ENCODE assay signal across 9 cellular contexts in genomic region chr15:70140543-70141375, GRCh38. TPM values are rescaled to one million over a fixed set of nuclear protein-coding genes. Genes with fewer than 3 reads are reported as not detected.
DNase-seq lines count a peak whose midpoint lies in the region; ATAC-seq, FAIRE-seq and TF ChIP-seq lines count a peak whose summit lies in the region.
"Had no signal": no experiment of that assay in that cellular context is flagged by ENCODE, and none has a peak within 500 bp of the region (broad histone marks: within the 10 kb centered on the region; RNA-seq: fewer than 3 reads in every experiment).

No MANE protein-coding gene starts in this region.

- peak; percentile 16 for FAIRE-seq in HTR-8/SVneo (lab: Jason Lieb, UNC)
- FAIRE-seq: colon had no signal

- H3K27me3 ChIP-seq in CD4-positive, CD25-positive, alpha-beta regulatory T cell (ENCODE audit: control insufficient read depth, insufficient read depth, low read length) = no peaks in the 10 kb centered on the region
- H3K27me3 ChIP-seq in spleen (replicated peaks in 1 of 7) = peaks cover 0 to 23% (median 0%) of the 10 kb centered on the region in 7 donors

- no peaks in the 10 kb centered on the region for H3K36me3 ChIP-seq in CD4-positive, CD25-positive, alpha-beta regulatory T cell (ENCODE audit: control insufficient read depth, insufficient read depth, low read length)
- no peaks in the 10 kb centered on the region for H3K36me3 ChIP-seq in spleen

- TF ChIP-seq POLR2A in spleen (IDR thresholded peaks at IDR 0.05) = no peak

- H3K4me1 ChIP-seq in CD4-positive, CD25-positive, alpha-beta regulatory T cell (ENCODE audit: control insufficient read depth, insufficient read depth, low read length, poor library complexity, severe bottlenecking) = peaks cover 18% of the 10 kb centered on the region
- H3K4me1 ChIP-seq in spleen = peaks cover 17 to 36% (median 27%) of the 10 kb centered on the region in 6 donors

- H3K4me3 Mint-ChIP-seq in CD4-positive, CD25-positive, alpha-beta regulatory T cell = peak overlapping the region in 2 of 4 donors; percentile 74 to 82
- peak overlapping the region; percentile 52 for H3K4me3 Mint-ChIP-seq in activated B cell treated with CpG ODN at 0.5 μM for 24 hours

- peak overlapping the region; percentile 47 for H3K4me3 ChIP-seq in CD4-positive, CD25-positive, alpha-beta regulatory T cell (ENCODE audit: low read depth, low read length)
- H3K4me3 ChIP-seq in spleen = peak overlapping the region in 1 of 8 donors; percentile 53

- no peaks in the 10 kb centered on the region for H3K36me3 Mint-ChIP-seq in CD4-positive, CD25-positive, alpha-beta regulatory T cell
- no peaks in the 10 kb centered on the region for H3K36me3 Mint-ChIP-seq in activated B cell treated with CpG ODN at 0.5 μM for 24 hours (ENCODE audit: low read depth)

- H3K4me1 Mint-ChIP-seq in CD4-positive, CD25-positive, alpha-beta regulatory T cell = peaks cover 0 to 29% (median 23%) of the 10 kb centered on the region in 4 donors
- peaks cover 33% of the 10 kb centered on the region for H3K4me1 Mint-ChIP-seq in activated B cell treated with CpG ODN at 0.5 μM for 24 hours

- 20 to 31% (median 22%) methylated on average over 12 of the region's 12 CpGs for WGBS in spleen, 5 donors

- no peak overlapping the region for H3K27ac ChIP-seq in CD4-positive, CD25-positive, alpha-beta regulatory T cell (ENCODE audit: insufficient read depth, low read length, poor library complexity, severe bottlenecking)
- peak overlapping the region in 6 of 8 donors; percentile 6 to 70 (median 59) for H3K27ac ChIP-seq in spleen

- peaks cover 15% of the 10 kb centered on the region for H3K27me3 Mint-ChIP-seq in CD4-positive, CD25-positive, alpha-beta regulatory T cell
- peaks cover 8% of the 10 kb centered on the region for H3K27me3 Mint-ChIP-seq in activated B cell treated with CpG ODN at 0.5 μM for 24 hours

- H3K9me3 ChIP-seq in CD4-positive, CD25-positive, alpha-beta regulatory T cell (ENCODE audit: control insufficient read depth in 2 of 2, low read length in 2 of 2) = no peaks in the 10 kb centered on the region
- no peaks in the 10 kb centered on the region for H3K9me3 ChIP-seq in spleen

- DNase-seq in CD4-positive, CD25-positive, alpha-beta regulatory T cell = peak; percentile 8 to 41 (median 13)
- DNase-seq in HTR-8/SVneo (ENCODE audit: insufficient read length, low spot score) (no peak), activated B cell treated with CpG ODN at 0.5 μM for 24 hours (no peak), glomerular visceral epithelial cell (ENCODE audit: extremely low spot score) (peak; percentile 73), spleen (no peak)

- intact Hi-C loops in activated B cell treated with CpG ODN at 0.5 μM for 24 hours (cut with micrococcal nuclease) (no loop called here), spleen (cut with DNase I; ENCODE audit: low total_unique reads) (no loop called here)

- POLR2A ChIA-PET in activated B cell treated with CpG ODN at 0.5 μM for 24 hours (lab: Charles Lee) = interaction anchor here (0.8 to 1.5 kb wide), 6 partner anchors 41 to 222 kb away, joined by 3 to 6 read pairs (median 3); partner anchors contain the start of gene TLE3

- CTCF ChIA-PET in activated B cell treated with CpG ODN at 0.5 μM for 24 hours (lab: Charles Lee) = interaction anchor here (0.5 to 1.3 kb wide), 3 partner anchors 19 to 326 kb away, joined by 3 to 6 read pairs (median 4); partner anchors contain the start of gene TLE3

- peaks cover 0 to 2% (median 0%) of the 10 kb centered on the region in 7 donors for H3K9me3 Mint-ChIP-seq in CD4-positive, CD25-positive, alpha-beta regulatory T cell
- no peaks in the 10 kb centered on the region for H3K9me3 Mint-ChIP-seq in activated B cell treated with CpG ODN at 0.5 μM for 24 hours

- TF ChIP-seq CTCF in activated B cell treated with CpG ODN at 0.5 μM for 24 hours (IDR thresholded peaks at IDR 0.05) (no peak), spleen (IDR thresholded peaks at IDR 0.05 in 8 of 11, conservative IDR thresholded peaks at IDR 0.05 in 3 of 11) (no peak)

- H3K27ac Mint-ChIP-seq in CD4-positive, CD25-positive, alpha-beta regulatory T cell = peak overlapping the region in 2 of 3 donors; percentile 43 to 50
- H3K27ac Mint-ChIP-seq in activated B cell treated with CpG ODN at 0.5 μM for 24 hours = peak overlapping the region; percentile 61

- peak; percentile 18 to 33 for ATAC-seq in CD4-positive, CD25-positive, alpha-beta regulatory T cell (ENCODE audit: low read depth in 2 of 2)
- ATAC-seq in activated B cell treated with CpG ODN at 0.5 μM for 24 hours (ENCODE audit: low read depth) (peak; percentile 60), GM18517 (IDR thresholded peaks at IDR 0.05; ENCODE audit: unreplicated experiment) (no peak), HG03457 (IDR thresholded peaks at IDR 0.05; ENCODE audit: unreplicated experiment) (no peak), GM19395 (IDR thresholded peaks at IDR 0.05; ENCODE audit: unreplicated experiment) (no peak)

RNA-seq across cellular contexts. Expression of gene TLE3, which starts 43.0 kb away (rescaled TPM):
- 115 TPM for total RNA-seq in CD4-positive, CD25-positive, alpha-beta regulatory T cell
- polyA plus RNA-seq in CD4-positive, CD25-positive, alpha-beta regulatory T cell = 10 to 100 TPM in 3 of 4 donors, 1 to 10 TPM in 1; 8.4 to 13.9 (median 11.7) TPM
- total RNA-seq in activated B cell treated with CpG ODN at 0.5 μM for 24 hours (106 and 110 TPM in 2 replicates), spleen (100 to 1,000 TPM in 5 of 7 donors, 10 to 100 TPM in 2; 81.7 to 141 (median 121) TPM)
- polyA plus RNA-seq in spleen = 10 to 100 TPM; 23.7 to 41.0 (median 29.2) TPM

Comparison
In these comparisons a context has a peak if more than half of its experiments do, and no peak if none do; other contexts are left out.
1. ATAC-seq: peak in CD4-positive, CD25-positive, alpha-beta regulatory T cell (2 of 2) and activated B cell treated with CpG ODN at 0.5 μM for 24 hours (single experiment); none in GM18517 (single experiment), HG03457 (single experiment) and GM19395 (single experiment).
2. DNase-seq: peak in CD4-positive, CD25-positive, alpha-beta regulatory T cell (3 of 3) and glomerular visceral epithelial cell (single experiment); none in HTR-8/SVneo (single experiment), activated B cell treated with CpG ODN at 0.5 μM for 24 hours (single experiment) and spleen (single experiment).